In the genomic region with DNA sequence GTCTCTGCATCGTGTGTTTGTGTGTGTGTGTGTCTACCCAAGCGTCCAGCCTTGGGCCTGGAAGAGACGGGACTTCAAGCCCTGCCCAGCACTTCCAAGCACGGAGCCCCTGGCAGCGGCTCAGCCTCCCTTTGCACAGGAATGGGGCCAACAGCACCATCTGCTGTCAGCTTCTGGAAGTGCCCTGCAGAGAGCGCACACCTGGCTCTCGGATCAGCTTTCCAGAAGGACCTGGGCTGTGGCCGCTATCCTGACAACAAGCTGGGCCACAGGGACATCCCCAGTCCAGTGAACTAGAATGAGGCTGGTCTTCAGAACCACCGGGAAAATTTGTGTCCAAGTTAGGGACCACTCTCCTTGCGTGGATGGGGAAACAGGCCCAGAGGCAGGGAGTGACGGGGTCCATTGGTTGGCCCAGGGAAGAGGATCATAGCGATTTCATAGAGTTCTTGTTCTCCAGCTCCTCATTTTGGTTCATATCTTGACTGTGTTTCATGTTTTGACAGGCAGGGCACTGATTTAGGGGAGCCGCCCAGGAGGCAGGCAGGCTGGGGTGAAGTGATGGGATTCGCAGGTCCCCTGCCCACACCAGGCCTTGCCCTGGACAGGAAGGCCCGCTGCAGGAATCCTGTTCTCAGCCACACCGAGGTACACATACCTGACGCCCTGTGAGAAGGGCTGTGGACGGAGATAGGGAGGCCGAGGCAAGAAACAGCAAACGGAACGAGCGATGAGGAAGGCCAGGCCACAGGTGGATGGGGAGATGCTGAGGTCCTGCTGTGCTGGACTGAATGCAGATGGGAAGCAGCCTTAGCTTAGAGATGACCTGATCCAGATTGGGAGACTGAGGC, we compare ENCODE assay signal across 9 cellular contexts. TPM values are rescaled to one million over a fixed set of nuclear protein-coding genes. Genes with fewer than 3 reads are reported as not detected.
DNase-seq lines count a peak whose midpoint lies in the region; ATAC-seq, FAIRE-seq and TF ChIP-seq lines count a peak whose summit lies in the region.
"Had no signal": no experiment of that assay in that cellular context is flagged by ENCODE, and none has a peak within 500 bp of the region (broad histone marks: within the 10 kb centered on the region; RNA-seq: fewer than 3 reads in every experiment).

No MANE protein-coding gene starts in this region.

- H3K4me1 ChIP-seq in gastroesophageal sphincter (peaks cover 0 to 6% (median 0%) of the 10 kb centered on the region in 3 donors), tibial nerve (no peaks in the 10 kb centered on the region)

- H3K9me3 Mint-ChIP-seq in osteocyte (ENCODE audit: unreplicated experiment) = no peaks in the 10 kb centered on the region
- H3K9me3 Mint-ChIP-seq: T-helper 1 cell treated with Interleukin-12 subunit alpha and Interleukin-12 subunit beta and Interleukin-4 antibody, amounts not matched to agents 30 μg/mL and 1 μg/mL, for 36 hours had no signal

- TF ChIP-seq POLR2A in gastroesophageal sphincter (IDR thresholded peaks at IDR 0.05) (no peak), tibial nerve (IDR thresholded peaks at IDR 0.05) (no peak)

- peaks cover 70% of the 10 kb centered on the region for H3K27me3 ChIP-seq in gastroesophageal sphincter
- peaks cover 0 to 35% of the 10 kb centered on the region in 2 donors for H3K27me3 ChIP-seq in tibial nerve

- POLR2A ChIA-PET in RWPE1 (lab: Yijun Ruan, JAX; ENCODE audit: low non-redundant PET) = no interaction called here

- TF ChIP-seq EP300 in gastroesophageal sphincter (IDR thresholded peaks at IDR 0.05) (no peak), tibial nerve (IDR thresholded peaks at IDR 0.05) (no peak)

- H3K36me3 ChIP-seq in gastroesophageal sphincter = no peaks in the 10 kb centered on the region
- H3K36me3 ChIP-seq in tibial nerve = no peaks in the 10 kb centered on the region

- no peaks in the 10 kb centered on the region for H3K36me3 Mint-ChIP-seq in osteocyte (ENCODE audit: unreplicated experiment)

- no peak overlapping the region for H3K4me3 Mint-ChIP-seq in osteocyte (ENCODE audit: unreplicated experiment)
- H3K4me3 Mint-ChIP-seq: T-helper 1 cell treated with Interleukin-12 subunit alpha and Interleukin-12 subunit beta and Interleukin-4 antibody, amounts not matched to agents 30 μg/mL and 1 μg/mL, for 36 hours had no signal

- ATAC-seq in gastroesophageal sphincter (peak; percentile 80), HG02610 (IDR thresholded peaks at IDR 0.05; ENCODE audit: unreplicated experiment) (no peak)

- no peak overlapping the region for H3K27ac Mint-ChIP-seq in osteocyte (ENCODE audit: unreplicated experiment)
- H3K27ac Mint-ChIP-seq: T-helper 1 cell treated with Interleukin-12 subunit alpha and Interleukin-12 subunit beta and Interleukin-4 antibody, amounts not matched to agents 30 μg/mL and 1 μg/mL, for 36 hours had no signal

- 79 to 94% methylated on average over 5 to 6 of the region's 22 CpGs for WGBS in gastroesophageal sphincter (ENCODE audit: low coverage in 1 of 2), 2 donors
- 46 to 50% methylated on average over 22 of the region's 22 CpGs for WGBS in tibial nerve, 2 donors

- DNase-seq in D721Med (ENCODE audit: insufficient read length, low spot score) = peak; percentile 55
- peak; percentile 4 for DNase-seq in KG1 (lab: John Stamatoyannopoulos, UW)
- peak; percentile 80 for DNase-seq in RWPE1 (ENCODE audit: low spot score)
- DNase-seq in activated effector memory CD4-positive, alpha-beta T cell treated with anti-CD3 and anti-CD28 coated beads, Interleukin-2, amount 50 U/mL, for 16 hours = peak; percentile 81
- DNase-seq in osteocyte (ENCODE audit: extremely low spot score, unreplicated experiment) = peak; percentile 89
- DNase-seq in tibial nerve (ENCODE audit: low spot score in 2 of 2) = peak; percentile 45 to 61

- H3K9me3 ChIP-seq in gastroesophageal sphincter (no peaks in the 10 kb centered on the region), tibial nerve (no peaks in the 10 kb centered on the region)

- CTCF ChIA-PET in RWPE1 (lab: Yijun Ruan, JAX) = interaction anchor here (0.6 to 5.5 kb wide), 11 partner anchors 8 to 223 kb away, joined by 3 to 80 read pairs (median 5); no protein-coding TSS in a partner anchor

- no peak overlapping the region for H3K4me3 ChIP-seq in gastroesophageal sphincter
- no peak overlapping the region for H3K4me3 ChIP-seq in tibial nerve

- peak; percentile 92 for TF ChIP-seq CTCF in D721Med (IDR thresholded peaks at IDR 0.05; ENCODE audit: insufficient read depth, missing control alignments)
- TF ChIP-seq CTCF in RWPE1 (conservative IDR thresholded peaks at IDR 0.05; ENCODE audit: low read depth) = peak; percentile 94
- TF ChIP-seq CTCF in gastroesophageal sphincter (IDR thresholded peaks at IDR 0.05) = peak in 3 of 4 experiments; percentile 70 to 91 (median 86)
- TF ChIP-seq CTCF in osteocyte (IDR thresholded peaks at IDR 0.05) = peak; percentile 89
- TF ChIP-seq CTCF in tibial nerve (IDR thresholded peaks at IDR 0.05) = peak; percentile 60 to 72 (median 67)

- H3K27ac ChIP-seq in RWPE1 = no peak overlapping the region
- H3K27ac ChIP-seq in gastroesophageal sphincter = no peak overlapping the region
- no peak overlapping the region for H3K27ac ChIP-seq in tibial nerve

- H3K4me1 Mint-ChIP-seq in osteocyte (ENCODE audit: unreplicated experiment) = peaks cover 3% of the 10 kb centered on the region

- peaks cover 13% of the 10 kb centered on the region for H3K27me3 Mint-ChIP-seq in osteocyte (ENCODE audit: unreplicated experiment)

- FAIRE-seq in D721Med (lab: Jason Lieb, UNC) = no peak

RNA-seq across cellular contexts. Expression of gene TAS1R2, which starts 38.4 kb away (rescaled TPM):
- total RNA-seq in gastroesophageal sphincter (not detected), osteocyte (not detected in 2 replicates), tibial nerve (not detected)

Comparison
In these comparisons a context has a peak if more than half of its experiments do, and no peak if none do; other contexts are left out.
1. DNase-seq: peak in every context shown above with its lines; median percentile 89 in osteocyte; 81 in activated effector memory CD4-positive, alpha-beta T cell treated with anti-CD3 and anti-CD28 coated beads, Interleukin-2, amount 50 U/mL, for 16 hours; 80 in RWPE1; 55 in D721Med; 53 in tibial nerve; 4 in KG1.